In the genomic region with DNA sequence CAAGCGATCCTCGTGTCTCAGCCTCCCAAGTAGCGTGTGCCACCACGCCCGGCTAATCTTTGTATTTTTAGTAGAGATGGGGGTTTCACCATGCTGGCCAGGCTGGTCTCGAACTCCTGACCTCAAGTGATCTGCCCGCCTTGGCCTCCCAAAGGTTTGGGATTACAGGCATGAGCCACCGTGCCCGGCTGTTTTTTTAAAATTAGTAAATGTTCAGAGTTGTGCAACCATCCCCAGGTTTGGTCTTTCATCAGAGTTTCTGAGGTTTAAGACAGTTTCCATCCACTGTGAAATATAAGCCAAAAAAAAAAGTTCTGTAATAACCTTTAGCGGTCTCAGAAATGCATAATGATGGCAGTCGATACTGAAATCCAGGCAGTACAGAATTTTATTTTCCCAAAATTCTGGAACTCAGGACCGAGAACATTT, we compare ENCODE assay signal across 8 cellular contexts. TPM values are rescaled to one million over a fixed set of nuclear protein-coding genes. Genes with fewer than 3 reads are reported as not detected.
DNase-seq lines count a peak whose midpoint lies in the region; ATAC-seq and TF ChIP-seq lines count a peak whose summit lies in the region.

No MANE protein-coding gene starts in this region.

- peak overlapping the region; percentile 99 for H3K4me3 Mint-ChIP-seq in activated T-cell treated with anti-CD3 and anti-CD28 coated beads, Interleukin-2, amount 50 U/mL, for 24 hours
- H3K4me3 Mint-ChIP-seq in activated T-helper 2 cell treated with anti-CD3 and anti-CD28 coated beads, Interferon-gamma antibody, Interleukin-2, Interleukin-4, amounts not matched to agents 10 μg/mL and 5 μg/mL and 100 μg/mL, durations not matched to agents 14 hours and 24 hours and 36 hours (ENCODE audit: low read depth) = peak overlapping the region; percentile 85
- H3K4me3 Mint-ChIP-seq in stimulated activated memory B cell treated with anti-CD40 and anti-IgM and Interleukin-4, amounts not matched to agents 10 μg/mL and 1 μg/mL and 100 μg/mL, for 72 hours = peak overlapping the region; percentile 86

- H3K9ac ChIP-seq in iPS-20b (ENCODE audit: low read depth, low read length) = peak overlapping the region; percentile 55; the same call in 1 of the 2 replicates

- peak; percentile 25 for ATAC-seq in stimulated activated memory B cell treated with anti-CD40 and anti-IgM and Interleukin-4, amounts not matched to agents 10 μg/mL and 1 μg/mL and 100 μg/mL, for 72 hours

- H3K27ac ChIP-seq in HL-60 (replicated peaks) (peak overlapping the region; percentile 73), iPS-20b (ENCODE audit: low read length) (no peak overlapping the region)

- H3K27me3 Mint-ChIP-seq in activated T-cell treated with anti-CD3 and anti-CD28 coated beads, Interleukin-2, amount 50 U/mL, for 24 hours = peaks cover 12% of the 10 kb centered on the region
- H3K27me3 Mint-ChIP-seq in activated T-helper 2 cell treated with anti-CD3 and anti-CD28 coated beads, Interferon-gamma antibody, Interleukin-2, Interleukin-4, amounts not matched to agents 10 μg/mL and 5 μg/mL and 100 μg/mL, durations not matched to agents 14 hours and 24 hours and 36 hours (ENCODE audit: low read depth) = no peaks in the 10 kb centered on the region
- peaks cover 21% of the 10 kb centered on the region for H3K27me3 Mint-ChIP-seq in stimulated activated memory B cell treated with anti-CD40 and anti-IgM and Interleukin-4, amounts not matched to agents 10 μg/mL and 1 μg/mL and 100 μg/mL, for 72 hours

- TF ChIP-seq CTCF in HL-60 (IDR thresholded peaks at IDR 0.05; ENCODE audit: insufficient read depth, low read length) = no peak

- no peaks in the 10 kb centered on the region for H3K9me3 Mint-ChIP-seq in activated T-cell treated with anti-CD3 and anti-CD28 coated beads, Interleukin-2, amount 50 U/mL, for 24 hours
- no peaks in the 10 kb centered on the region for H3K9me3 Mint-ChIP-seq in activated T-helper 2 cell treated with anti-CD3 and anti-CD28 coated beads, Interferon-gamma antibody, Interleukin-2, Interleukin-4, amounts not matched to agents 10 μg/mL and 5 μg/mL and 100 μg/mL, durations not matched to agents 14 hours and 24 hours and 36 hours
- H3K9me3 Mint-ChIP-seq in stimulated activated memory B cell treated with anti-CD40 and anti-IgM and Interleukin-4, amounts not matched to agents 10 μg/mL and 1 μg/mL and 100 μg/mL, for 72 hours = no peaks in the 10 kb centered on the region

- peaks cover 56% of the 10 kb centered on the region for H3K4me1 Mint-ChIP-seq in activated T-cell treated with anti-CD3 and anti-CD28 coated beads, Interleukin-2, amount 50 U/mL, for 24 hours (ENCODE audit: low read depth)
- H3K4me1 Mint-ChIP-seq in activated T-helper 2 cell treated with anti-CD3 and anti-CD28 coated beads, Interferon-gamma antibody, Interleukin-2, Interleukin-4, amounts not matched to agents 10 μg/mL and 5 μg/mL and 100 μg/mL, durations not matched to agents 14 hours and 24 hours and 36 hours (ENCODE audit: low read depth) = peaks cover 41% of the 10 kb centered on the region
- peaks cover 44% of the 10 kb centered on the region for H3K4me1 Mint-ChIP-seq in stimulated activated memory B cell treated with anti-CD40 and anti-IgM and Interleukin-4, amounts not matched to agents 10 μg/mL and 1 μg/mL and 100 μg/mL, for 72 hours

- H3K4me3 ChIP-seq in HL-60 (replicated peaks; ENCODE audit: insufficient read depth, low read length) = peak overlapping the region; percentile 45
- H3K4me3 ChIP-seq in iPS-20b (ENCODE audit: low read length) = peak overlapping the region; percentile 59

- no peaks in the 10 kb centered on the region for H3K9me3 ChIP-seq in iPS-20b (ENCODE audit: insufficient read depth, low read depth, low read length)

- peak overlapping the region; percentile 98 for H3K27ac Mint-ChIP-seq in activated T-cell treated with anti-CD3 and anti-CD28 coated beads, Interleukin-2, amount 50 U/mL, for 24 hours
- peak overlapping the region; percentile 92 for H3K27ac Mint-ChIP-seq in activated T-helper 2 cell treated with anti-CD3 and anti-CD28 coated beads, Interferon-gamma antibody, Interleukin-2, Interleukin-4, amounts not matched to agents 10 μg/mL and 5 μg/mL and 100 μg/mL, durations not matched to agents 14 hours and 24 hours and 36 hours
- H3K27ac Mint-ChIP-seq in stimulated activated memory B cell treated with anti-CD40 and anti-IgM and Interleukin-4, amounts not matched to agents 10 μg/mL and 1 μg/mL and 100 μg/mL, for 72 hours = peak overlapping the region; percentile 95

- peaks cover 31% of the 10 kb centered on the region for H3K36me3 Mint-ChIP-seq in activated T-cell treated with anti-CD3 and anti-CD28 coated beads, Interleukin-2, amount 50 U/mL, for 24 hours (ENCODE audit: low read depth)
- H3K36me3 Mint-ChIP-seq in activated T-helper 2 cell treated with anti-CD3 and anti-CD28 coated beads, Interferon-gamma antibody, Interleukin-2, Interleukin-4, amounts not matched to agents 10 μg/mL and 5 μg/mL and 100 μg/mL, durations not matched to agents 14 hours and 24 hours and 36 hours (ENCODE audit: low read depth) = peaks cover 16% of the 10 kb centered on the region
- peaks cover 11% of the 10 kb centered on the region for H3K36me3 Mint-ChIP-seq in stimulated activated memory B cell treated with anti-CD40 and anti-IgM and Interleukin-4, amounts not matched to agents 10 μg/mL and 1 μg/mL and 100 μg/mL, for 72 hours

- DNase-seq in activated T-cell treated with anti-CD3 and anti-CD28 coated beads, Interleukin-2, amount 50 U/mL, for 24 hours = peak; percentile 51
- no peak for DNase-seq in activated T-cell treated with anti-CD3 and anti-CD28 coated beads for 4 hours
- DNase-seq in HL-60 (ENCODE audit: low read depth in 1 of 2, low spot score in 1 of 2) = peak; percentile 82
- peak; percentile 12 for DNase-seq in activated T-helper 2 cell treated with anti-CD3 and anti-CD28 coated beads, Interferon-gamma antibody, Interleukin-2, Interleukin-4, amounts not matched to agents 10 μg/mL and 5 μg/mL and 100 μg/mL, durations not matched to agents 14 hours and 24 hours and 36 hours (ENCODE audit: low spot score)
- no peak for DNase-seq in SHP77 treated with DMSO at 0.1 percent for 48 hours (lab: John Stamatoyannopoulos, UW)
- DNase-seq in SK-N-DZ (ENCODE audit: low spot score) = no peak

- intact Hi-C loops in activated T-helper 2 cell treated with anti-CD3 and anti-CD28 coated beads, Interferon-gamma antibody, Interleukin-2, Interleukin-4, amounts not matched to agents 10 μg/mL and 5 μg/mL and 100 μg/mL, durations not matched to agents 14 hours and 24 hours and 36 hours (cut with micrococcal nuclease) = loop anchor here (1.0 to 5.0 kb wide), 3 partner anchors 52 to 587 kb away; partner anchors contain the start of genes CLK2, RIT1, SMG5 and TMEM79

- no peaks in the 10 kb centered on the region for H3K27me3 ChIP-seq in HL-60 (ENCODE audit: insufficient read depth, poor library complexity, severe bottlenecking)
- no peaks in the 10 kb centered on the region for H3K27me3 ChIP-seq in iPS-20b (ENCODE audit: insufficient read depth, low read length)

- peaks cover 13% of the 10 kb centered on the region for H3K36me3 ChIP-seq in iPS-20b (ENCODE audit: insufficient read depth, low read depth, low read length)

- H3K4me1 ChIP-seq in iPS-20b (ENCODE audit: insufficient read depth, low read length) = peaks cover 5% of the 10 kb centered on the region; the same call in 1 of the 2 replicates

RNA-seq across cellular contexts. Expression of gene SYT11, which starts 0.5 kb away (rescaled TPM):
- 22.3 and 23.3 TPM in 2 replicates for total RNA-seq in activated T-helper 2 cell treated with anti-CD3 and anti-CD28 coated beads, Interferon-gamma antibody, Interleukin-2, Interleukin-4, amounts not matched to agents 10 μg/mL and 5 μg/mL and 100 μg/mL, durations not matched to agents 14 hours and 24 hours and 36 hours
- 92.1 and 102 TPM in 2 replicates for polyA plus RNA-seq in SK-N-DZ (2014; cell fraction: cytosol; rRNA removed)
- polyA plus RNA-seq in SK-N-DZ (2014; cell fraction: nucleus; rRNA removed) = 34.6 and 40.4 TPM in 2 replicates

RNA-seq across cellular contexts. Expression of gene GON4L, which starts 1.8 kb away (rescaled TPM):
- 56.2 and 68.3 TPM in 2 replicates for total RNA-seq in activated T-helper 2 cell treated with anti-CD3 and anti-CD28 coated beads, Interferon-gamma antibody, Interleukin-2, Interleukin-4, amounts not matched to agents 10 μg/mL and 5 μg/mL and 100 μg/mL, durations not matched to agents 14 hours and 24 hours and 36 hours
- polyA plus RNA-seq in SK-N-DZ (2014; cell fraction: cytosol; rRNA removed) = 14.5 and 18.2 TPM in 2 replicates
- 56.5 and 85.9 TPM in 2 replicates for polyA plus RNA-seq in SK-N-DZ (2014; cell fraction: nucleus; rRNA removed)

RNA-seq across cellular contexts. Expression of gene RIT1, which starts 52.3 kb away (rescaled TPM):
- 20.0 and 27.0 TPM in 2 replicates for total RNA-seq in activated T-helper 2 cell treated with anti-CD3 and anti-CD28 coated beads, Interferon-gamma antibody, Interleukin-2, Interleukin-4, amounts not matched to agents 10 μg/mL and 5 μg/mL and 100 μg/mL, durations not matched to agents 14 hours and 24 hours and 36 hours
- polyA plus RNA-seq in SK-N-DZ (2014; cell fraction: cytosol; rRNA removed) = 17.5 and 27.2 TPM in 2 replicates
- 15.0 and 20.5 TPM in 2 replicates for polyA plus RNA-seq in SK-N-DZ (2014; cell fraction: nucleus; rRNA removed)

Comparison
In these comparisons a context has a peak if more than half of its experiments do, and no peak if none do; other contexts are left out.
1. DNase-seq: peak in activated T-cell treated with anti-CD3 and anti-CD28 coated beads, Interleukin-2, amount 50 U/mL, for 24 hours (single experiment), HL-60 (2 of 2) and activated T-helper 2 cell treated with anti-CD3 and anti-CD28 coated beads, Interferon-gamma antibody, Interleukin-2, Interleukin-4, amounts not matched to agents 10 μg/mL and 5 μg/mL and 100 μg/mL, durations not matched to agents 14 hours and 24 hours and 36 hours (single experiment); none in activated T-cell treated with anti-CD3 and anti-CD28 coated beads for 4 hours (single experiment), SHP77 treated with DMSO at 0.1 percent for 48 hours (single experiment) and SK-N-DZ (single experiment).
2. Peak in every context shown above with its lines, with median percentiles within 50 percentile points of each other: H3K27ac Mint-ChIP-seq and H3K4me3 Mint-ChIP-seq.